1 cellular context compared by ENCODE assay signal in the genomic region with DNA sequence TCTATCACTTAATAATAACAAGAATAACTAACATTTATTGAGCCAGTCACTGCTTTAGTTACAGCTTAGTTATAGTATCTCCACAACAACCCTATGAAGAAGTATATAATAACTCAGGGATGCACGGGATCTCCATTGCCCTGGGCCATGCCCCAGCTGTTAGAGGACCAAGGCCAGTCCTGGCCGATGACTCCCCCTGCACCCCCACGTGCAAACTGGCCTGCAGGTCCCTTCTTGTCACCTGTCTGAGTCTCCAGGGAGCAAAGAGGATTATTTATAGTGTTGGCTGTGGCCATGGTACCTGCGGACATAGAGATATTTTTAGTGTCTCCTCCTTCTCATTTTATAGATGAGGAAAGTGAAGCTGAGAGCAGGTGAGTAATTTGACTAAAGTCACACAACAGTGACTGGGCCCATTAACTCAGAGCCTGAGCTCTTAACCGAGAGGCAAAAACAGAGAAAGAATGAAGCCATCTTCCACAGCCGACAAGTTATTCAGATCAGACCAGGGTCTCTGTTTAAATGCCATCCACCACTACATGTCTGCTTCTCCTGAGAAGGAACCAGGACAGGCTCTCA.
TF ChIP-seq lines count a peak whose summit lies in the region.

No MANE protein-coding gene starts in this region.

TF ChIP-seq in K562, 482 proteins besides CTCF, POLR2A, EP300 and RAD21 (continued from another document):
- TF ChIP-seq AFF4 (CRISPR knock-in tag; IDR thresholded peaks at IDR 0.05) (no peak), ZNF253 (CRISPR knock-in tag; conservative IDR thresholded peaks at IDR 0.05) (no peak), CHCHD3 (CRISPR knock-in tag; IDR thresholded peaks at IDR 0.05) (no peak), ILF3 (IDR thresholded peaks at IDR 0.05; ENCODE audit: borderline replicate concordance) (no peak), ZNF561 (CRISPR knock-in tag; conservative IDR thresholded peaks at IDR 0.05) (no peak), RBM22 (IDR thresholded peaks at IDR 0.05; ENCODE audit: low read depth, low read length, poor library complexity, severe bottlenecking) (no peak), HNRNPUL1 (IDR thresholded peaks at IDR 0.05; ENCODE audit: low read length) (no peak)
